Comparison of ENCODE assay signal across 17 cellular contexts in the genomic region with DNA sequence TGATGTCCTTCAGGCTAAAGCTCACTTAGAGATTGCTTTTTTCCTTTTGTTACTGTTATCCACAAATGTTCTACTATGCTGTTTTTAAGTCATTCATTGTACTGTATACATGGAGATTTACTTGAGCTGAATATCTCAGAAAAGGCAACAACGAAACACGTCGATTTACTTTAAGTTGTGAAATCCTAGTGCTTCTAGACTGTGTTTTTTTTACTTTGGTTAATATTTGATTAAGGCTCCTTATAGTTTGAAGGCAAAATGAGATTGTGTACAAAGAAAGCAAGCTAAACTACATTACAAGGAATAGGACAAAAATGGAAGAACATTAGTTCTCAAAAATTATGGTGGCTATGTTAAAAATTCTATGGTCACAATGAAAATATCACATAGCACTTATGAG.
A peak's percentile ranks its signal among the peaks of the same experiment; 100 is the strongest.
DNase-seq lines count a peak whose midpoint lies in the region; ATAC-seq, FAIRE-seq and TF ChIP-seq lines count a peak whose summit lies in the region.
"Had no signal": no experiment of that assay in that cellular context is flagged by ENCODE, and none has a peak within 500 bp of the region (broad histone marks: within the 10 kb centered on the region; RNA-seq: fewer than 3 reads in every experiment).

No MANE protein-coding gene starts in this region.

- peaks cover 2% of the 10 kb centered on the region for H3K9me3 Mint-ChIP-seq in nephron
- H3K9me3 Mint-ChIP-seq: H9 had no signal

- DNase-seq in ACHN (peak; percentile 31), substantia nigra (lab: John Stamatoyannopoulos, UW) (no peak)
- DNase-seq: AML-193; Caco-2; CD4-positive, alpha-beta T cell; DMS153; DMS79 treated with DMSO at 0.1 percent for 48 hours; GF-D8; H9; IMR-90 had no signal

- no peaks in the 10 kb centered on the region for H3K36me3 Mint-ChIP-seq in nephron (ENCODE audit: low read depth)

- no peak for TF ChIP-seq CTCF in nephron (IDR thresholded peaks at IDR 0.05; ENCODE audit: unreplicated experiment in 3 of 3)

- FAIRE-seq in islet of Langerhans (lab: Jason Lieb, UNC): peak; percentile 90
- FAIRE-seq: H1, K562 had no signal

- ATAC-seq in GM19351 (IDR thresholded peaks at IDR 0.05; ENCODE audit: unreplicated experiment) (no peak), HG02852 (IDR thresholded peaks at IDR 0.05; ENCODE audit: unreplicated experiment) (no peak)
- ATAC-seq: K562 had no signal

- no peaks in the 10 kb centered on the region for H3K27me3 Mint-ChIP-seq in nephron (ENCODE audit: low read depth)
- H3K27me3 Mint-ChIP-seq: CD4-positive, alpha-beta T cell had no signal

- peaks cover 15% of the 10 kb centered on the region for H3K4me1 Mint-ChIP-seq in nephron

- no peak overlapping the region for H3K27ac ChIP-seq in substantia nigra (ENCODE audit: low read depth, low read length, poor library complexity, severe bottlenecking)
- H3K27ac ChIP-seq: C4-2B had no signal

- no peak overlapping the region for H3K4me3 Mint-ChIP-seq in nephron
- H3K4me3 Mint-ChIP-seq: CD4-positive, alpha-beta T cell; H9 had no signal

- in situ Hi-C loops in ACHN (cut with HindIII; ENCODE audit: low pct_ligation_motif_present, low pct_unique_long_range_greater_than_20kb, low sequenced_read_pairs): no loop called here

- peak overlapping the region; percentile 32 to 43 (median 40) for H3K27ac Mint-ChIP-seq in nephron
- H3K27ac Mint-ChIP-seq: CD4-positive, alpha-beta T cell; H9 had no signal
